Comparison of ENCODE assay signal across 8 cellular contexts in genomic region chr1:204493882-204494280, GRCh38. TPM values are rescaled to one million over a fixed set of nuclear protein-coding genes. Genes with fewer than 3 reads are reported as not detected.
DNase-seq lines count a peak whose midpoint lies in the region; ATAC-seq and TF ChIP-seq lines count a peak whose summit lies in the region.

No MANE protein-coding gene starts in this region.

- peak overlapping the region; percentile 52 for H3K27ac ChIP-seq in OCI-LY3 (ENCODE audit: low read length)

- peak overlapping the region; percentile 80 for H3K9ac ChIP-seq in OCI-LY3 (ENCODE audit: low read length)

- H3K36me3 ChIP-seq in OCI-LY3 (replicated peaks; ENCODE audit: low read depth, low read length), result peaks cover 9% of the 10 kb centered on the region

- 0 out of 2 replicates have a peak, but pooled peaks cover 2% of the 10 kb centered on the region for H3K27me3 ChIP-seq in OCI-LY3 (ENCODE audit: low read depth, low read length)

- H3K4me1 Mint-ChIP-seq in activated naive CD4-positive, alpha-beta T cell treated with anti-CD3 and anti-CD28 coated beads, Interleukin-2, amount 50 U/mL, for 24 hours, result peaks cover 62% of the 10 kb centered on the region

- peak overlapping the region; percentile 60; the same call in 1 of the 2 replicates for H2AFZ ChIP-seq in OCI-LY3 (ENCODE audit: low read depth, low read length)

- DNase-seq in COLO829 (ENCODE audit: low spot score) (peak; percentile 41), head of caudate nucleus (peak in 37 of 42 donors; percentile 41 to 83 (median 69)), occipital lobe (lab: John Stamatoyannopoulos, UW) (peak; percentile 67)

- intact Hi-C loops in head of caudate nucleus (cut with DNase I), result no loop called here

- H3K9me3 Mint-ChIP-seq in activated naive CD4-positive, alpha-beta T cell treated with anti-CD3 and anti-CD28 coated beads, Interleukin-2, amount 50 U/mL, for 24 hours, result no peaks in the 10 kb centered on the region

- peaks cover 31% of the 10 kb centered on the region for H3K79me2 ChIP-seq in OCI-LY3 (ENCODE audit: low read length)

- peak overlapping the region; percentile 90 for H3K4me3 Mint-ChIP-seq in activated naive CD4-positive, alpha-beta T cell treated with anti-CD3 and anti-CD28 coated beads, Interleukin-2, amount 50 U/mL, for 24 hours

- ATAC-seq in GM19452 (IDR thresholded peaks at IDR 0.05; ENCODE audit: unreplicated experiment) (peak; percentile 38), HG03521 (IDR thresholded peaks at IDR 0.05; ENCODE audit: unreplicated experiment) (peak; percentile 29), GM18519 (IDR thresholded peaks at IDR 0.05; ENCODE audit: low FRiP score, unreplicated experiment) (no peak)

- no peaks in the 10 kb centered on the region for H3K36me3 Mint-ChIP-seq in activated naive CD4-positive, alpha-beta T cell treated with anti-CD3 and anti-CD28 coated beads, Interleukin-2, amount 50 U/mL, for 24 hours

- H3K4me1 ChIP-seq in OCI-LY3 (ENCODE audit: low read length), result peaks cover 25% of the 10 kb centered on the region

- no peak for TF ChIP-seq CTCF in OCI-LY3 (IDR thresholded peaks at IDR 0.05; ENCODE audit: low read depth, low read length)

- H3K27me3 Mint-ChIP-seq in activated naive CD4-positive, alpha-beta T cell treated with anti-CD3 and anti-CD28 coated beads, Interleukin-2, amount 50 U/mL, for 24 hours, result no peaks in the 10 kb centered on the region

- peak overlapping the region; percentile 81 for H3K4me2 ChIP-seq in OCI-LY3 (ENCODE audit: low read length)

- H4K20me1 ChIP-seq in OCI-LY3 (ENCODE audit: insufficient read depth, low read length), result peaks cover 9% of the 10 kb centered on the region; the same call in 1 of the 2 replicates

- 0 out of 2 replicates have a peak, but pooled peaks cover 3% of the 10 kb centered on the region for H3K9me3 ChIP-seq in OCI-LY3 (ENCODE audit: insufficient read depth, low read length)

- peak overlapping the region; percentile 81 for H3K27ac Mint-ChIP-seq in activated naive CD4-positive, alpha-beta T cell treated with anti-CD3 and anti-CD28 coated beads, Interleukin-2, amount 50 U/mL, for 24 hours

- peak overlapping the region; percentile 82 for H3K4me3 ChIP-seq in OCI-LY3 (ENCODE audit: low read length)

RNA-seq across cellular contexts. Expression of gene PIK3C2B, which starts 0.7 kb away (rescaled TPM):
- 31.0 TPM for total RNA-seq in occipital lobe

RNA-seq across cellular contexts. Expression of gene MDM4, which starts 22.3 kb away (rescaled TPM):
- 60.4 TPM for total RNA-seq in occipital lobe
